In the genomic region with DNA sequence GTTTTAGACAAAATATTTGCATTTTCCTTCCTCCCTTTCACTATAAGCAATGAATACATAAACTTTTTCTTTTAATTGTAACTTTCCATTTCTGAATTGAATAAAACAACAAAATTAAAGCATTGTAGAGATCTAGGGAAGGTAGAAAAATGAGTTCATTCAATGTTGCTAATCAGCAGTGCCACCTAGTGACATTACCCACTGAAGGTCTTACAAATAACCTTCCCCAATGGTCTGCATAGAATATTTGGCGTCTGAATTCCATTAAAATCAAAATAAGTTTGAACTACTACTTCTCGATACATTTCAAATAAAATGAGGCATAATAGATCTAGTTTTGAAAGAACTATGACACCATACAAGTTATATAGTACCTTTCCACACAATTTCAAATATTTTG, we compare ENCODE assay signal across 9 cellular contexts. TPM values are rescaled to one million over a fixed set of nuclear protein-coding genes. Genes with fewer than 3 reads are reported as not detected.
DNase-seq lines count a peak whose midpoint lies in the region; ATAC-seq, FAIRE-seq and TF ChIP-seq lines count a peak whose summit lies in the region.
"Had no signal": no experiment of that assay in that cellular context is flagged by ENCODE, and none has a peak within 500 bp of the region (broad histone marks: within the 10 kb centered on the region; RNA-seq: fewer than 3 reads in every experiment).

No MANE protein-coding gene starts in this region.

- no peak for TF ChIP-seq POLR2A in erythroblast (IDR thresholded peaks at IDR 0.05; ENCODE audit: low read length)

- no peaks in the 10 kb centered on the region for H3K27me3 Mint-ChIP-seq in activated CD8-positive, alpha-beta T cell treated with anti-CD3 and anti-CD28 coated beads for 36 hours
- H3K27me3 Mint-ChIP-seq in activated CD8-positive, alpha-beta T cell treated with anti-CD3 and anti-CD28 coated beads, Interleukin-2, amount 10 ng/mL, durations not matched to agents 7 days and 5 days (ENCODE audit: low read depth): no peaks in the 10 kb centered on the region

- peak; percentile 31 for TF ChIP-seq CTCF in activated CD8-positive, alpha-beta T cell treated with anti-CD3 and anti-CD28 coated beads for 36 hours (IDR thresholded peaks at IDR 0.05)

- peaks cover 10% of the 10 kb centered on the region for H3K4me1 Mint-ChIP-seq in activated CD8-positive, alpha-beta T cell treated with anti-CD3 and anti-CD28 coated beads for 36 hours (ENCODE audit: low read depth)
- H3K4me1 Mint-ChIP-seq in activated CD8-positive, alpha-beta T cell treated with anti-CD3 and anti-CD28 coated beads, Interleukin-2, amount 10 ng/mL, durations not matched to agents 7 days and 5 days (ENCODE audit: low read depth): no peaks in the 10 kb centered on the region

- POLR2A ChIA-PET in activated CD8-positive, alpha-beta T cell treated with anti-CD3 and anti-CD28 coated beads for 36 hours (lab: Charles Lee): interaction anchor here (0.6 kb wide), 1 partner anchor 308 kb away, joined by 3 read pairs; no protein-coding TSS in a partner anchor
- POLR2A ChIA-PET in activated CD8-positive, alpha-beta T cell treated with anti-CD3 and anti-CD28 coated beads, Interleukin-2, amount 10 ng/mL, durations not matched to agents 7 days and 5 days (lab: Charles Lee): no interaction called here

- H3K27ac Mint-ChIP-seq in activated CD8-positive, alpha-beta T cell treated with anti-CD3 and anti-CD28 coated beads for 36 hours: no peak overlapping the region
- H3K27ac Mint-ChIP-seq in activated CD8-positive, alpha-beta T cell treated with anti-CD3 and anti-CD28 coated beads, Interleukin-2, amount 10 ng/mL, durations not matched to agents 7 days and 5 days: no peak overlapping the region

- H3K9me3 Mint-ChIP-seq in activated CD8-positive, alpha-beta T cell treated with anti-CD3 and anti-CD28 coated beads for 36 hours: no peaks in the 10 kb centered on the region
- no peaks in the 10 kb centered on the region for H3K9me3 Mint-ChIP-seq in activated CD8-positive, alpha-beta T cell treated with anti-CD3 and anti-CD28 coated beads, Interleukin-2, amount 10 ng/mL, durations not matched to agents 7 days and 5 days (ENCODE audit: insufficient read depth)

- intact Hi-C loops in activated CD8-positive, alpha-beta T cell treated with anti-CD3 and anti-CD28 coated beads for 36 hours (cut with micrococcal nuclease): no loop called here

- H3K4me3 Mint-ChIP-seq in activated CD8-positive, alpha-beta T cell treated with anti-CD3 and anti-CD28 coated beads for 36 hours: no peak overlapping the region
- H3K4me3 Mint-ChIP-seq in activated CD8-positive, alpha-beta T cell treated with anti-CD3 and anti-CD28 coated beads, Interleukin-2, amount 10 ng/mL, durations not matched to agents 7 days and 5 days: no peak overlapping the region

- H3K36me3 Mint-ChIP-seq in activated CD8-positive, alpha-beta T cell treated with anti-CD3 and anti-CD28 coated beads for 36 hours (ENCODE audit: low read depth): peaks cover 54% of the 10 kb centered on the region
- peaks cover 54% of the 10 kb centered on the region for H3K36me3 Mint-ChIP-seq in activated CD8-positive, alpha-beta T cell treated with anti-CD3 and anti-CD28 coated beads, Interleukin-2, amount 10 ng/mL, durations not matched to agents 7 days and 5 days (ENCODE audit: low read depth)

- peak; percentile 9 for DNase-seq in activated CD8-positive, alpha-beta T cell treated with anti-CD3 and anti-CD28 coated beads for 36 hours
- DNase-seq in activated CD8-positive, alpha-beta T cell treated with anti-CD3 and anti-CD28 coated beads, Interleukin-2, amount 10 ng/mL, durations not matched to agents 7 days and 5 days: no peak
- DNase-seq in NCI-H82 treated with DMSO at 0.1 percent for 48 hours (lab: John Stamatoyannopoulos, UW; ENCODE audit: unreplicated experiment) (peak; percentile 32), erythroblast (lab: John Stamatoyannopoulos, UW) (peak; percentile 20 to 37), urothelium cell line (ENCODE audit: low spot score) (peak; percentile 17), ecto neural progenitor cell (ENCODE audit: low spot score) (no peak)

- no peak for FAIRE-seq in urothelium cell line (lab: Jason Lieb, UNC)
- FAIRE-seq: GM18507 had no signal

- no peak for ATAC-seq in activated CD8-positive, alpha-beta T cell treated with anti-CD3 and anti-CD28 coated beads for 36 hours
- no peak for ATAC-seq in activated CD8-positive, alpha-beta T cell treated with anti-CD3 and anti-CD28 coated beads, Interleukin-2, amount 10 ng/mL, durations not matched to agents 7 days and 5 days
- ATAC-seq in HG02571 (IDR thresholded peaks at IDR 0.05; ENCODE audit: unreplicated experiment) (no peak), HG02840 (IDR thresholded peaks at IDR 0.05; ENCODE audit: low FRiP score, unreplicated experiment) (no peak)

- CTCF ChIA-PET in activated CD8-positive, alpha-beta T cell treated with anti-CD3 and anti-CD28 coated beads for 36 hours (lab: Charles Lee): interaction anchor here (1.6 kb wide), 1 partner anchor 9 kb away, joined by 6 read pairs; no protein-coding TSS in a partner anchor
- CTCF ChIA-PET in activated CD8-positive, alpha-beta T cell treated with anti-CD3 and anti-CD28 coated beads, Interleukin-2, amount 10 ng/mL, durations not matched to agents 7 days and 5 days (lab: Charles Lee): no interaction called here

RNA-seq across cellular contexts. Expression of gene FH, which starts 19.6 kb away (rescaled TPM):
- 10 to 100 TPM; 95.2 to 95.6 TPM for total RNA-seq in activated CD8-positive, alpha-beta T cell treated with anti-CD3 and anti-CD28 coated beads for 36 hours
- 10 to 100 TPM; 75.9 to 78.3 TPM for total RNA-seq in activated CD8-positive, alpha-beta T cell treated with anti-CD3 and anti-CD28 coated beads, Interleukin-2, amount 10 ng/mL, durations not matched to agents 7 days and 5 days

RNA-seq across cellular contexts. Expression of gene KMO, which starts 32.3 kb away (rescaled TPM):
- total RNA-seq in activated CD8-positive, alpha-beta T cell treated with anti-CD3 and anti-CD28 coated beads for 36 hours: under 1 TPM in 1 of 2 experiments, not detected in 1; 0.18 TPM
- total RNA-seq in activated CD8-positive, alpha-beta T cell treated with anti-CD3 and anti-CD28 coated beads, Interleukin-2, amount 10 ng/mL, durations not matched to agents 7 days and 5 days: not detected

Comparison
In these comparisons a context has a peak if more than half of its experiments do, and no peak if none do; other contexts are left out.
1. DNase-seq: peak in activated CD8-positive, alpha-beta T cell treated with anti-CD3 and anti-CD28 coated beads for 36 hours (single experiment), NCI-H82 treated with DMSO at 0.1 percent for 48 hours (single experiment), erythroblast (2 of 2) and urothelium cell line (single experiment); none in activated CD8-positive, alpha-beta T cell treated with anti-CD3 and anti-CD28 coated beads, Interleukin-2, amount 10 ng/mL, durations not matched to agents 7 days and 5 days (single experiment) and ecto neural progenitor cell (single experiment).